ENCODE assay signal across 12 cellular contexts in genomic region chr5:172413601-172414000, GRCh38. TPM values are rescaled to one million over a fixed set of nuclear protein-coding genes. Genes with fewer than 3 reads are reported as not detected.
A peak's percentile ranks its signal among the peaks of the same experiment; 100 is the strongest.
DNase-seq lines count a peak whose midpoint lies in the region; ATAC-seq and TF ChIP-seq lines count a peak whose summit lies in the region.
"Had no signal": no experiment of that assay in that cellular context is flagged by ENCODE, and none has a peak within 500 bp of the region (broad histone marks: within the 10 kb centered on the region; RNA-seq: fewer than 3 reads in every experiment).

No MANE protein-coding gene starts in this region.

- ATAC-seq in heart right ventricle = no peak
- no peak for ATAC-seq in left ventricle myocardium superior
- no peak for ATAC-seq in HG02973 (IDR thresholded peaks at IDR 0.05; ENCODE audit: unreplicated experiment)
- ATAC-seq in GM19455 (IDR thresholded peaks at IDR 0.05; ENCODE audit: unreplicated experiment) = no peak

- H3K4me3 Mint-ChIP-seq in endothelial cell (ENCODE audit: unreplicated experiment) = peak overlapping the region; percentile 15
- no peak overlapping the region for H3K4me3 Mint-ChIP-seq in progenitor cell of endocrine pancreas (ENCODE audit: low read depth)
- H3K4me3 Mint-ChIP-seq: activated naive CD4-positive, alpha-beta T cell treated with anti-CD3 and anti-CD28 coated beads, Interleukin-2, amount 50 U/mL, for 24 hours; stimulated activated naive CD8-positive, alpha-beta T cell treated with anti-CD3 and anti-CD28 coated beads, Interleukin-15, Interleukin-2, amounts not matched to agents 100 ng/mL and 50 ng/mL, for 24 hours had no signal

- no peak overlapping the region for H3K4me3 ChIP-seq in heart right ventricle
- H3K4me3 ChIP-seq in vagina = no peak overlapping the region

- H3K36me3 Mint-ChIP-seq in endothelial cell (ENCODE audit: low read depth, unreplicated experiment) (peaks cover 29% of the 10 kb centered on the region), progenitor cell of endocrine pancreas (ENCODE audit: insufficient read depth) (peaks cover 19% of the 10 kb centered on the region)
- H3K36me3 Mint-ChIP-seq: activated naive CD4-positive, alpha-beta T cell treated with anti-CD3 and anti-CD28 coated beads, Interleukin-2, amount 50 U/mL, for 24 hours had no signal

- H3K27ac ChIP-seq in heart right ventricle (peak overlapping the region; percentile 16 to 84 (median 70)), vagina (peak overlapping the region; percentile 98)

- H3K9me3 Mint-ChIP-seq in endothelial cell (ENCODE audit: unreplicated experiment) = no peaks in the 10 kb centered on the region
- no peaks in the 10 kb centered on the region for H3K9me3 Mint-ChIP-seq in progenitor cell of endocrine pancreas (ENCODE audit: low read depth)
- H3K9me3 Mint-ChIP-seq: activated naive CD4-positive, alpha-beta T cell treated with anti-CD3 and anti-CD28 coated beads, Interleukin-2, amount 50 U/mL, for 24 hours; stimulated activated naive CD8-positive, alpha-beta T cell treated with anti-CD3 and anti-CD28 coated beads, Interleukin-15, Interleukin-2, amounts not matched to agents 100 ng/mL and 50 ng/mL, for 24 hours had no signal

- H3K4me1 Mint-ChIP-seq in endothelial cell (ENCODE audit: unreplicated experiment) (peaks cover 5% of the 10 kb centered on the region), progenitor cell of endocrine pancreas (ENCODE audit: low read depth) (peaks cover 6% of the 10 kb centered on the region)

- WGBS in heart right ventricle, 2 donors = 72% methylated on average over 3 of the region's 3 CpGs

- H3K27me3 ChIP-seq in heart right ventricle (no peaks in the 10 kb centered on the region), vagina (no peaks in the 10 kb centered on the region)

- H3K4me1 ChIP-seq in heart right ventricle (peaks cover 14 to 84% (median 35%) of the 10 kb centered on the region in 9 donors), vagina (peaks cover 78% of the 10 kb centered on the region)

- H3K27ac Mint-ChIP-seq in endothelial cell (ENCODE audit: unreplicated experiment) (no peak overlapping the region), progenitor cell of endocrine pancreas (peak overlapping the region; percentile 78)
- H3K27ac Mint-ChIP-seq: activated naive CD4-positive, alpha-beta T cell treated with anti-CD3 and anti-CD28 coated beads, Interleukin-2, amount 50 U/mL, for 24 hours had no signal

- no peak for TF ChIP-seq CTCF in heart right ventricle (IDR thresholded peaks at IDR 0.05)
- no peak for TF ChIP-seq CTCF in endothelial cell (IDR thresholded peaks at IDR 0.05; ENCODE audit: unreplicated experiment)
- no peak for TF ChIP-seq CTCF in progenitor cell of endocrine pancreas (IDR thresholded peaks at IDR 0.05; ENCODE audit: unreplicated experiment)
- no peak for TF ChIP-seq CTCF in vagina (IDR thresholded peaks at IDR 0.05)

- intact Hi-C loops in heart right ventricle (cut with DNase I) (no loop called here), left ventricle myocardium superior (cut with micrococcal nuclease) (no loop called here), vagina (cut with DNase I) (no loop called here)

- DNase-seq in heart right ventricle (no peak), left ventricle myocardium superior (no peak), endothelial cell (ENCODE audit: low spot score) (no peak), progenitor cell of endocrine pancreas (ENCODE audit: low spot score, unreplicated experiment) (no peak), vagina (ENCODE audit: extremely low spot score in 2 of 2) (no peak), NCI-H187 treated with DMSO at 0.1 percent for 48 hours (lab: John Stamatoyannopoulos, UW) (no peak)
- DNase-seq: NCI-H2107, T-helper 9 cell had no signal

- H3K36me3 ChIP-seq in heart right ventricle = no peaks in the 10 kb centered on the region
- H3K36me3 ChIP-seq in vagina = no peaks in the 10 kb centered on the region

- H3K27me3 Mint-ChIP-seq in endothelial cell (ENCODE audit: unreplicated experiment) (no peaks in the 10 kb centered on the region), progenitor cell of endocrine pancreas (no peaks in the 10 kb centered on the region)
- H3K27me3 Mint-ChIP-seq: activated naive CD4-positive, alpha-beta T cell treated with anti-CD3 and anti-CD28 coated beads, Interleukin-2, amount 50 U/mL, for 24 hours had no signal

- TF ChIP-seq POLR2A in vagina (IDR thresholded peaks at IDR 0.05) = no peak

- H3K9me3 ChIP-seq in heart right ventricle (no peaks in the 10 kb centered on the region), vagina (no peaks in the 10 kb centered on the region)

RNA-seq across cellular contexts. Expression of gene SH3PXD2B, which starts 40.7 kb away (rescaled TPM):
- total RNA-seq in heart right ventricle (10 to 100 TPM in 2 of 10 donors, 1 to 10 TPM in 8; 2.9 to 12.5 (median 5.9) TPM), left ventricle myocardium superior (5.0 TPM), endothelial cell (ENCODE audit: unreplicated experiment) (74.1 TPM), progenitor cell of endocrine pancreas (72.4 and 79.8 TPM in 2 replicates), vagina (30.9 TPM)
- polyA plus RNA-seq in heart right ventricle = 1 to 10 TPM; 1.8 to 5.7 TPM
